Comparison of ENCODE assay signal across 34 cellular contexts in the genomic region with DNA sequence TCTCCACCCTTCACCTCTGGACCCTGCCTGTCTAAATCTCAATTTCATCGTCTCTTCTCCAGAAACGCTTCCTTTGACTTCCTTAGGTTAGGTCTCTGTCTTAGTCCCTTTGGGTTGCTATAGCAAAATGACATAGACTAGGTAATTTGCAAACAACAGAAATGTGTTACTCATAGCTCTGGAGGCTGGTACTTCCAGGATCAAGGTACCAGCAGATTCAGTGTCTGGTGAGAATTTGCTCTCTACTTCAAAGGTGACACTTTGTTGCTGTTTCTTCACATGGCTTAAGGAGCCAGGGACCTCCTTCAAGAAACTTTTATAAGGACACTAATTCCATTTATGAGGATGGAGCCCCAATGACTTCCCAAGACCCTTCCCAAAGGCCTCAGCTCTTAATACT.
"Had no signal": no experiment of that assay in that cellular context is flagged by ENCODE, and none has a peak within 500 bp of the region (broad histone marks: within the 10 kb centered on the region; RNA-seq: fewer than 3 reads in every experiment).

No MANE protein-coding gene starts in this region.

- H3K27ac ChIP-seq: KMS-11 had no signal

- H3K9ac ChIP-seq: KMS-11 had no signal

- DNase-seq: Karpas-422, Kasumi-1, MG63, MM.1S, MV-4-11, NCI-H1048, NCI-H1092, NCI-H1092 treated with DMSO at 0.1 percent for 48 hours, NCI-H1105, NCI-H1105 treated with DMSO at 0.1 percent for 48 hours, NCI-H1417, NCI-H1417 treated with DMSO at 0.1 percent for 48 hours, NCI-H1436, NCI-H1436 treated with DMSO at 0.1 percent for 48 hours, NCI-H146, NCI-H1694, NCI-H1694 treated with DMSO at 0.1 percent for 48 hours, NCI-H187, NCI-H187 treated with DMSO at 0.1 percent for 48 hours, NCI-H1930, NCI-H2029, NCI-H2029 treated with DMSO at 0.1 percent for 48 hours, NCI-H2081, NCI-H2081 treated with DMSO at 0.1 percent for 48 hours, NCI-H2107, NCI-H2171, NCI-H2171 treated with DMSO at 0.1 percent for 48 hours, NCI-H2227 treated with DMSO at 0.1 percent for 48 hours, NCI-H226, NCI-H345, NCI-H446, NCI-H446 treated with DMSO at 0.1 percent for 48 hours, NCI-H510A had no signal

- H3K4me3 ChIP-seq: MG63 had no signal

- H3K36me3 ChIP-seq: MG63 had no signal

- H3K27me3 ChIP-seq: MG63 had no signal

- H3K4me2 ChIP-seq: KMS-11 had no signal

- H3K9me3 ChIP-seq: MG63 had no signal
